ENCODE assay signal across 1 cellular context in genomic region chr14:64994540-64994939, GRCh38.
TF ChIP-seq lines count a peak whose summit lies in the region.

No MANE protein-coding gene starts in this region.

TF ChIP-seq in IMR-90, 13 proteins besides CTCF, POLR2A, EP300 and RAD21 (continued from another document):
- TF ChIP-seq RCOR1 (IDR thresholded peaks at IDR 0.05; ENCODE audit: insufficient replicate concordance, low read length) (no peak), BHLHE40 (IDR thresholded peaks at IDR 0.05; ENCODE audit: low read depth, low read length) (no peak), NFE2L2 (IDR thresholded peaks at IDR 0.05; ENCODE audit: low read depth, low read length) (no peak)
